Comparison of ENCODE assay signal across 8 cellular contexts in genomic region chr1:143884932-143885574, GRCh38.
DNase-seq lines count a peak whose midpoint lies in the region; ATAC-seq, FAIRE-seq and TF ChIP-seq lines count a peak whose summit lies in the region.
"Not testable (repeated sequence)": the region's sequence is repeated elsewhere in the genome, so short reads cannot be mapped to it uniquely, and the experiment has no call there.

No MANE protein-coding gene starts in this region.

- not testable (repeated sequence) for H3K4me1 Mint-ChIP-seq in activated CD4-positive, alpha-beta memory T cell treated with anti-CD3 and anti-CD28 coated beads, Interleukin-2, amount 10 ng/mL, durations not matched to agents 7 days and 5 days

- not testable (repeated sequence) for TF ChIP-seq CTCF in choroid plexus epithelial cell (conservative IDR thresholded peaks at IDR 0.05; ENCODE audit: low read depth, low read length)
- TF ChIP-seq CTCF in HepG2 (CRISPR knock-in tag; IDR thresholded peaks at IDR 0.05), result peak; percentile 61

- POLR2A ChIA-PET in activated CD4-positive, alpha-beta memory T cell treated with anti-CD3 and anti-CD28 coated beads, Interleukin-2, amount 10 ng/mL, durations not matched to agents 7 days and 5 days (lab: Charles Lee); HepG2 (lab: Yijun Ruan, JAX): not testable (repeated sequence)

- H3K4me1 ChIP-seq in HepG2 (ENCODE audit: insufficient read depth, low read length), result not testable (repeated sequence)

- WGBS in HepG2 (ENCODE audit: low lambda C conversion rate), result no CpG with 5 or more reads among the region's 53 CpGs

- H3K9me3 Mint-ChIP-seq in activated CD4-positive, alpha-beta memory T cell treated with anti-CD3 and anti-CD28 coated beads, Interleukin-2, amount 10 ng/mL, durations not matched to agents 7 days and 5 days, result not testable (repeated sequence)

- TF ChIP-seq RAD21 in HepG2 (CRISPR knock-in tag; IDR thresholded peaks at IDR 0.05), result not testable (repeated sequence)

- CTCF ChIA-PET in activated CD4-positive, alpha-beta memory T cell treated with anti-CD3 and anti-CD28 coated beads, Interleukin-2, amount 10 ng/mL, durations not matched to agents 7 days and 5 days (lab: Charles Lee); HepG2 (lab: Yijun Ruan, JAX; ENCODE audit: low intra/inter-chr PET ratio, low total read pairs): not testable (repeated sequence)

- H3K9me3 ChIP-seq in HepG2 (ENCODE audit: low read length), result not testable (repeated sequence)

- not testable (repeated sequence) for H3K36me3 Mint-ChIP-seq in activated CD4-positive, alpha-beta memory T cell treated with anti-CD3 and anti-CD28 coated beads, Interleukin-2, amount 10 ng/mL, durations not matched to agents 7 days and 5 days (ENCODE audit: low read depth)

- not testable (repeated sequence) for TF ChIP-seq EP300 in HepG2 (IDR thresholded peaks at IDR 0.05; ENCODE audit: low read depth in 2 of 2, low read length in 2 of 2); HepG2 (CRISPR knock-in tag; IDR thresholded peaks at IDR 0.05; ENCODE audit: borderline replicate concordance)

- not testable (repeated sequence) for H3K27ac Mint-ChIP-seq in activated CD4-positive, alpha-beta memory T cell treated with anti-CD3 and anti-CD28 coated beads, Interleukin-2, amount 10 ng/mL, durations not matched to agents 7 days and 5 days

- DNase-seq in ACHN, result peak; percentile 42
- DNase-seq in NCI-H226, result peak; percentile 16
- peak; percentile 76 for DNase-seq in activated CD4-positive, alpha-beta memory T cell treated with anti-CD3 and anti-CD28 coated beads, Interleukin-2, amount 10 ng/mL, durations not matched to agents 7 days and 5 days
- DNase-seq in choroid plexus epithelial cell (ENCODE audit: low read depth), result peak; percentile 54
- peak; percentile 2 for DNase-seq in HepG2 (ENCODE audit: low spot score)
- peak; percentile 69 to 78 for DNase-seq in stimulated activated CD4-positive, alpha-beta T cell treated with anti-CD3 and anti-CD28 coated beads, Interleukin-2, amount 100 ng/mL, for 24 hours

- in situ Hi-C loops in ACHN (cut with HindIII; ENCODE audit: low pct_ligation_motif_present, low pct_unique_long_range_greater_than_20kb, low sequenced_read_pairs); HepG2 (cut with HindIII; ENCODE audit: extremely low pct_ligation_motif_present, low pct_unique_long_range_greater_than_20kb): not testable (repeated sequence)

- H3K79me2 ChIP-seq in HepG2 (ENCODE audit: insufficient read depth, low read length), result not testable (repeated sequence)

- FAIRE-seq in HepG2 (lab: Jason Lieb, UNC), result not testable (repeated sequence)

- peak; percentile 94 for ATAC-seq in GM18909 (IDR thresholded peaks at IDR 0.05; ENCODE audit: poor library complexity, unreplicated experiment)
- ATAC-seq in HG02973 (IDR thresholded peaks at IDR 0.05; ENCODE audit: unreplicated experiment), result peak; percentile 77
- ATAC-seq in HepG2, result peak; percentile 98

- not testable (repeated sequence) for H3K27me3 ChIP-seq in HepG2 (ENCODE audit: control insufficient read depth in 1 of 2, insufficient read depth in 2 of 2, low read length in 2 of 2)

- BruUV-seq in HepG2 (replicated peaks; lab: Mats Ljungman, UMichigan), result not testable (repeated sequence)

- H3K4me3 ChIP-seq in choroid plexus epithelial cell (ENCODE audit: low read depth, low read length) (peak overlapping the region; percentile 24), HepG2 (replicated peaks in 1 of 3; ENCODE audit: insufficient read depth in 1 of 3, low read depth in 2 of 3, low read length in 3 of 3) (peak overlapping the region in 1 of 3 experiments; percentile 16; a peak in 1 of 6 replicates)

- H3K27ac ChIP-seq in HepG2 (ENCODE audit: extremely low read length, insufficient read depth, low read length), result not testable (repeated sequence)

- TF ChIP-seq POLR2A in HepG2 (IDR thresholded peaks at IDR 0.05; ENCODE audit: insufficient read depth in 1 of 2, low read depth in 2 of 2, low read length in 2 of 2), result not testable (repeated sequence)

- H3K36me3 ChIP-seq in HepG2 (replicated peaks in 1 of 2; ENCODE audit: control insufficient read depth in 1 of 2, insufficient read depth in 2 of 2, low read length in 2 of 2), result not testable (repeated sequence)

- H3K9ac ChIP-seq in HepG2 (ENCODE audit: insufficient read depth, low read depth, low read length), result not testable (repeated sequence)

- intact Hi-C loops in HepG2 (cut with micrococcal nuclease; ENCODE audit: unreplicated experiment), result not testable (repeated sequence)

- H3K27me3 Mint-ChIP-seq in activated CD4-positive, alpha-beta memory T cell treated with anti-CD3 and anti-CD28 coated beads, Interleukin-2, amount 10 ng/mL, durations not matched to agents 7 days and 5 days, result not testable (repeated sequence)

- not testable (repeated sequence) for H2AFZ ChIP-seq in HepG2 (ENCODE audit: low read length)

- not testable (repeated sequence) for H3K4me2 ChIP-seq in HepG2 (ENCODE audit: low read depth, low read length)

- H3K4me3 Mint-ChIP-seq in activated CD4-positive, alpha-beta memory T cell treated with anti-CD3 and anti-CD28 coated beads, Interleukin-2, amount 10 ng/mL, durations not matched to agents 7 days and 5 days, result not testable (repeated sequence)

- not testable (repeated sequence) for H4K20me1 ChIP-seq in HepG2 (ENCODE audit: insufficient read depth, low read length)

TF ChIP-seq in HepG2, 621 proteins besides CTCF, POLR2A, EP300 and RAD21:
- TF ChIP-seq ZNF263 (CRISPR knock-in tag; IDR thresholded peaks at IDR 0.05) (peak; percentile 89), ZFY (CRISPR knock-in tag; IDR thresholded peaks at IDR 0.05) (peak; percentile 39; the same call in 1 of the 2 replicates), ZFX (CRISPR knock-in tag; IDR thresholded peaks at IDR 0.05; ENCODE audit: low read depth) (0 out of 2 replicates have a peak, but pooled peaks have one; percentile 16), THRA (CRISPR knock-in tag; IDR thresholded peaks at IDR 0.05; ENCODE audit: borderline replicate concordance) (0 out of 2 replicates have a peak, but pooled peaks have one; percentile 18)
- TF ChIP-seq, protein P1, sequence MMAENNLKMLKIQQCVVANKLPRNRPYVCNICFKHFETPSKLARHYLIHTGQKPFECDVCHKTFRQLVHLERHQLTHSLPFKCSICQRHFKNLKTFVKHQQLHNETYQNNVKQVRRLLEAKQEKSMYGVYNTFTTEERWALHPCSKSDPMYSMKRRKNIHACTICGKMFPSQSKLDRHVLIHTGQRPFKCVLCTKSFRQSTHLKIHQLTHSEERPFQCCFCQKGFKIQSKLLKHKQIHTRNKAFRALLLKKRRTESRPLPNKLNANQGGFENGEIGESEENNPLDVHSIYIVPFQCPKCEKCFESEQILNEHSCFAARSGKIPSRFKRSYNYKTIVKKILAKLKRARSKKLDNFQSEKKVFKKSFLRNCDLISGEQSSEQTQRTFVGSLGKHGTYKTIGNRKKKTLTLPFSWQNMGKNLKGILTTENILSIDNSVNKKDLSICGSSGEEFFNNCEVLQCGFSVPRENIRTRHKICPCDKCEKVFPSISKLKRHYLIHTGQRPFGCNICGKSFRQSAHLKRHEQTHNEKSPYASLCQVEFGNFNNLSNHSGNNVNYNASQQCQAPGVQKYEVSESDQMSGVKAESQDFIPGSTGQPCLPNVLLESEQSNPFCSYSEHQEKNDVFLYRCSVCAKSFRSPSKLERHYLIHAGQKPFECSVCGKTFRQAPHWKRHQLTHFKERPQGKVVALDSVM (CRISPR knock-in tag; IDR thresholded peaks at IDR 0.05), result peak; percentile 38; the same call in 1 of the 2 replicates

Comparison
In these comparisons a context has a peak if more than half of its experiments do, and no peak if none do; other contexts are left out.
1. DNase-seq: peak in every context shown above with its lines; median percentile 76 in activated CD4-positive, alpha-beta memory T cell treated with anti-CD3 and anti-CD28 coated beads, Interleukin-2, amount 10 ng/mL, durations not matched to agents 7 days and 5 days; 74 in stimulated activated CD4-positive, alpha-beta T cell treated with anti-CD3 and anti-CD28 coated beads, Interleukin-2, amount 100 ng/mL, for 24 hours; 54 in choroid plexus epithelial cell; 42 in ACHN; 16 in NCI-H226; 2 in HepG2.